In genomic region chr1:10950316-10951172, GRCh38 we compare ENCODE assay signal across 20 cellular contexts.
"Had no signal": no experiment of that assay in that cellular context is flagged by ENCODE, and none has a peak within 500 bp of the region (broad histone marks: within the 10 kb centered on the region; RNA-seq: fewer than 3 reads in every experiment).

No MANE protein-coding gene starts in this region.

- DNase-seq: activated CD4-positive, alpha-beta T cell treated with anti-CD3 and anti-CD28 coated beads, Interleukin-2, amount 10 ng/mL, durations not matched to agents 24 days and 14 days; activated CD8-positive, alpha-beta T cell treated with anti-CD3 and anti-CD28 coated beads, Interleukin-2, amount 10 ng/mL, durations not matched to agents 7 days and 5 days; activated naive CD4-positive, alpha-beta T cell treated with anti-CD3 and anti-CD28 coated beads for 36 hours; activated T-cell treated with anti-CD3 and anti-CD28 coated beads, Interleukin-2, amount 50 U/mL, for 4 hours; aorta; cerebellar nuclear complex; effector CD4-positive, alpha-beta T cell; glutamatergic neuron; mammary epithelial cell; midbrain; nephron progenitor cell; occipital lobe; right cardiac atrium; stimulated activated naive CD8-positive, alpha-beta T cell treated with anti-CD3 and anti-CD28 coated beads, Interleukin-15, Interleukin-2, amounts not matched to agents 100 U/mL and 50 U/mL, for 24 hours; transverse colon had no signal

- H3K9me3 ChIP-seq: vagina had no signal

- H3K4me1 ChIP-seq: transverse colon, vagina had no signal

- H3K27ac ChIP-seq: skin epidermis, transverse colon, vagina had no signal

- H3K27me3 ChIP-seq: transverse colon, vagina had no signal

- H3K36me3 ChIP-seq: transverse colon, vagina had no signal

- ATAC-seq: activated CD8-positive, alpha-beta T cell treated with anti-CD3 and anti-CD28 coated beads, Interleukin-2, amount 10 ng/mL, durations not matched to agents 7 days and 5 days; activated T-cell treated with anti-CD3 and anti-CD28 coated beads, Interleukin-2, amount 50 U/mL, for 4 hours; esophagus mucosa; left lobe of liver; stimulated activated naive CD8-positive, alpha-beta T cell treated with anti-CD3 and anti-CD28 coated beads, Interleukin-15, Interleukin-2, amounts not matched to agents 100 U/mL and 50 U/mL, for 24 hours had no signal

- H3K4me3 ChIP-seq: skin epidermis, transverse colon, vagina had no signal

- FAIRE-seq: keratinocyte had no signal
